In genomic region chr22:37943471-37944198, GRCh38 we compare ENCODE assay signal across 2 cellular contexts.
TF ChIP-seq lines count a peak whose summit lies in the region.

No MANE protein-coding gene starts in this region.

TF ChIP-seq in HepG2, 621 proteins besides CTCF, POLR2A, EP300 and RAD21:
- TF ChIP-seq ZBTB3 (CRISPR knock-in tag; IDR thresholded peaks at IDR 0.05; ENCODE audit: borderline replicate concordance, low read depth) (no peak), ZNF678 (CRISPR knock-in tag; IDR thresholded peaks at IDR 0.05) (no peak), ZNF446 (CRISPR knock-in tag; IDR thresholded peaks at IDR 0.05) (no peak), CCAR2 (optimal IDR thresholded peaks at IDR 0.05; ENCODE audit: low read depth, low read length) (no peak), CBX2 (IDR thresholded peaks at IDR 0.05; ENCODE audit: low read depth, low read length) (no peak), CBX2 (CRISPR knock-in tag; IDR thresholded peaks at IDR 0.05; ENCODE audit: low read depth) (no peak), REL (CRISPR knock-in tag; conservative IDR thresholded peaks at IDR 0.05) (no peak), FOXK2 (IDR thresholded peaks at IDR 0.05) (no peak), FOXP1 (IDR thresholded peaks at IDR 0.05) (no peak), FOXP1 (CRISPR knock-in tag; IDR thresholded peaks at IDR 0.05) (no peak), ZSCAN25 (CRISPR knock-in tag; IDR thresholded peaks at IDR 0.05) (no peak), PAX8 (CRISPR knock-in tag; IDR thresholded peaks at IDR 0.05; ENCODE audit: borderline replicate concordance) (no peak), RBFOX2 (IDR thresholded peaks at IDR 0.05; ENCODE audit: low read depth, low read length) (no peak), FOXA3 (CRISPR knock-in tag; IDR thresholded peaks at IDR 0.05) (no peak), ZNF605 (CRISPR knock-in tag; IDR thresholded peaks at IDR 0.05) (no peak)
- TF ChIP-seq, protein P1, sequence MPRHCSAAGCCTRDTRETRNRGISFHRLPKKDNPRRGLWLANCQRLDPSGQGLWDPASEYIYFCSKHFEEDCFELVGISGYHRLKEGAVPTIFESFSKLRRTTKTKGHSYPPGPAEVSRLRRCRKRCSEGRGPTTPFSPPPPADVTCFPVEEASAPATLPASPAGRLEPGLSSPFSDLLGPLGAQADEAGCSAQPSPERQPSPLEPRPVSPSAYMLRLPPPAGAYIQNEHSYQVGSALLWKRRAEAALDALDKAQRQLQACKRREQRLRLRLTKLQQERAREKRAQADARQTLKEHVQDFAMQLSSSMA (CRISPR knock-in tag; IDR thresholded peaks at IDR 0.05) = no peak
- TF ChIP-seq, protein P2, sequence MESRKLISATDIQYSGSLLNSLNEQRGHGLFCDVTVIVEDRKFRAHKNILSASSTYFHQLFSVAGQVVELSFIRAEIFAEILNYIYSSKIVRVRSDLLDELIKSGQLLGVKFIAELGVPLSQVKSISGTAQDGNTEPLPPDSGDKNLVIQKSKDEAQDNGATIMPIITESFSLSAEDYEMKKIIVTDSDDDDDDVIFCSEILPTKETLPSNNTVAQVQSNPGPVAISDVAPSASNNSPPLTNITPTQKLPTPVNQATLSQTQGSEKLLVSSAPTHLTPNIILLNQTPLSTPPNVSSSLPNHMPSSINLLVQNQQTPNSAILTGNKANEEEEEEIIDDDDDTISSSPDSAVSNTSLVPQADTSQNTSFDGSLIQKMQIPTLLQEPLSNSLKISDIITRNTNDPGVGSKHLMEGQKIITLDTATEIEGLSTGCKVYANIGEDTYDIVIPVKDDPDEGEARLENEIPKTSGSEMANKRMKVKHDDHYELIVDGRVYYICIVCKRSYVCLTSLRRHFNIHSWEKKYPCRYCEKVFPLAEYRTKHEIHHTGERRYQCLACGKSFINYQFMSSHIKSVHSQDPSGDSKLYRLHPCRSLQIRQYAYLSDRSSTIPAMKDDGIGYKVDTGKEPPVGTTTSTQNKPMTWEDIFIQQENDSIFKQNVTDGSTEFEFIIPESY (CRISPR knock-in tag; IDR thresholded peaks at IDR 0.05) = no peak
- TF ChIP-seq, protein P3, sequence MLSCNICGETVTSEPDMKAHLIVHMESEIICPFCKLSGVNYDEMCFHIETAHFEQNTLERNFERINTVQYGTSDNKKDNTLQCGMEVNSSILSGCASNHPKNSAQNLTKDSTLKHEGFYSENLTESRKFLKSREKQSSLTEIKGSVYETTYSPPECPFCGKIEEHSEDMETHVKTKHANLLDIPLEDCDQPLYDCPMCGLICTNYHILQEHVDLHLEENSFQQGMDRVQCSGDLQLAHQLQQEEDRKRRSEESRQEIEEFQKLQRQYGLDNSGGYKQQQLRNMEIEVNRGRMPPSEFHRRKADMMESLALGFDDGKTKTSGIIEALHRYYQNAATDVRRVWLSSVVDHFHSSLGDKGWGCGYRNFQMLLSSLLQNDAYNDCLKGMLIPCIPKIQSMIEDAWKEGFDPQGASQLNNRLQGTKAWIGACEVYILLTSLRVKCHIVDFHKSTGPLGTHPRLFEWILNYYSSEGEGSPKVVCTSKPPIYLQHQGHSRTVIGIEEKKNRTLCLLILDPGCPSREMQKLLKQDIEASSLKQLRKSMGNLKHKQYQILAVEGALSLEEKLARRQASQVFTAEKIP (CRISPR knock-in tag; IDR thresholded peaks at IDR 0.05; ENCODE audit: borderline replicate concordance) = no peak

TF ChIP-seq in HEK293T, 16 proteins besides CTCF, POLR2A, EP300 and RAD21:
- TF ChIP-seq CTBP1 (IDR thresholded peaks at IDR 0.05; ENCODE audit: borderline replicate concordance) (no peak), SUZ12 (IDR thresholded peaks at IDR 0.05) (no peak), PKNOX1 (IDR thresholded peaks at IDR 0.05) (no peak), ARNT (IDR thresholded peaks at IDR 0.05) (no peak), FOXM1 (IDR thresholded peaks at IDR 0.05; ENCODE audit: borderline replicate concordance) (no peak), SP1 (IDR thresholded peaks at IDR 0.05) (no peak), TARDBP (IDR thresholded peaks at IDR 0.05) (no peak), NFRKB (IDR thresholded peaks at IDR 0.05) (no peak), LEF1 (IDR thresholded peaks at IDR 0.05; ENCODE audit: borderline replicate concordance) (no peak), FOXA1 (IDR thresholded peaks at IDR 0.05) (no peak)
